8 cellular contexts compared by ENCODE assay signal in genomic region chr2:241272722-241273551, GRCh38. TPM values are rescaled to one million over a fixed set of nuclear protein-coding genes. Genes with fewer than 3 reads are reported as not detected.
A peak's percentile ranks its signal among the peaks of the same experiment; 100 is the strongest.
DNase-seq lines count a peak whose midpoint lies in the region; ATAC-seq and TF ChIP-seq lines count a peak whose summit lies in the region.

No MANE protein-coding gene starts in this region.

- no peaks in the 10 kb centered on the region for H3K27me3 ChIP-seq in CD8-positive, alpha-beta T cell (ENCODE audit: insufficient read depth, low read length)
- H3K27me3 ChIP-seq in KMS-11 (ENCODE audit: insufficient read depth, low read depth): no peaks in the 10 kb centered on the region

- H3K36me3 Mint-ChIP-seq in CD8-positive, alpha-beta T cell: peaks cover 15% of the 10 kb centered on the region
- peaks cover 31% of the 10 kb centered on the region for H3K36me3 Mint-ChIP-seq in activated CD4-positive, alpha-beta T cell treated with anti-CD3 and anti-CD28 coated beads, Interleukin-2, amount 10 ng/mL, durations not matched to agents 7 days and 5 days (ENCODE audit: low read depth)

- no peaks in the 10 kb centered on the region for H3K9me3 Mint-ChIP-seq in CD8-positive, alpha-beta T cell
- H3K9me3 Mint-ChIP-seq in activated CD4-positive, alpha-beta T cell treated with anti-CD3 and anti-CD28 coated beads, Interleukin-2, amount 10 ng/mL, durations not matched to agents 7 days and 5 days: peaks cover 13% of the 10 kb centered on the region

- TF ChIP-seq POLR2A in lower leg skin (IDR thresholded peaks at IDR 0.05): no peak

- H3K9ac ChIP-seq in KMS-11: peak overlapping the region; percentile 92; the same call in 1 of the 2 replicates

- H3K36me3 ChIP-seq in CD8-positive, alpha-beta T cell (ENCODE audit: insufficient read depth, low read length): no peaks in the 10 kb centered on the region
- H3K36me3 ChIP-seq in KMS-11 (ENCODE audit: insufficient read depth): no peaks in the 10 kb centered on the region

- no peaks in the 10 kb centered on the region for H3K27me3 Mint-ChIP-seq in CD8-positive, alpha-beta T cell (ENCODE audit: low read depth)
- no peaks in the 10 kb centered on the region for H3K27me3 Mint-ChIP-seq in activated CD4-positive, alpha-beta T cell treated with anti-CD3 and anti-CD28 coated beads, Interleukin-2, amount 10 ng/mL, durations not matched to agents 7 days and 5 days

- 13 to 25% methylated on average over 30 to 45 of the region's 62 CpGs for WGBS in lower leg skin, 2 donors

- H2AFZ ChIP-seq in KMS-11 (ENCODE audit: low read depth): no peak overlapping the region

- H3K9me3 ChIP-seq in CD8-positive, alpha-beta T cell (ENCODE audit: low read length): no peaks in the 10 kb centered on the region

- peaks cover 50% of the 10 kb centered on the region for H3K4me1 Mint-ChIP-seq in CD8-positive, alpha-beta T cell (ENCODE audit: low read depth)
- peaks cover 44% of the 10 kb centered on the region for H3K4me1 Mint-ChIP-seq in activated CD4-positive, alpha-beta T cell treated with anti-CD3 and anti-CD28 coated beads, Interleukin-2, amount 10 ng/mL, durations not matched to agents 7 days and 5 days

- no peak overlapping the region for H3K27ac ChIP-seq in CD8-positive, alpha-beta T cell (ENCODE audit: low read depth, low read length)
- H3K27ac ChIP-seq in KMS-11: peak overlapping the region; percentile 25

- ATAC-seq in CD8-positive, alpha-beta T cell: peak; percentile 67
- ATAC-seq in GM18858 (IDR thresholded peaks at IDR 0.05; ENCODE audit: unreplicated experiment): no peak

- intact Hi-C loops in CD8-positive, alpha-beta T cell (cut with DNase I, micrococcal nuclease): loop anchor here (1.0 to 10.0 kb wide), 5 partner anchors 42 to 344 kb away; partner anchors contain the start of genes FARP2 (in 2 of the 2), HDLBP (in 2 of the 2), SEPTIN2 (in 2 of the 2) and STK25 (in 1 of the 2)
- intact Hi-C loops in lower leg skin (cut with DNase I; ENCODE audit: low total_unique reads): no loop called here

- DNase-seq in CD8-positive, alpha-beta T cell: peak; percentile 2 to 67 (median 42)
- DNase-seq in GM20000 (ENCODE audit: low spot score): peak; percentile 89
- DNase-seq in activated CD4-positive, alpha-beta T cell treated with anti-CD3 and anti-CD28 coated beads, Interleukin-2, amount 10 ng/mL, durations not matched to agents 7 days and 5 days: peak; percentile 44
- DNase-seq in dermis blood vessel endothelial cell: peak; percentile 64
- peak; percentile 51 to 93 for DNase-seq in lower leg skin (ENCODE audit: low spot score in 2 of 2)
- peak; percentile 12 to 29 (median 26) for DNase-seq in stimulated activated CD4-positive, alpha-beta T cell treated with anti-CD3 and anti-CD28 coated beads, TNF-alpha, amount 100 ng/mL, for 4 hours (ENCODE audit: low read depth in 3 of 3)

- peaks cover 81% of the 10 kb centered on the region for H3K79me2 ChIP-seq in KMS-11 (ENCODE audit: insufficient read depth, low read depth)

- no peak overlapping the region for H3K27ac Mint-ChIP-seq in CD8-positive, alpha-beta T cell
- H3K27ac Mint-ChIP-seq in activated CD4-positive, alpha-beta T cell treated with anti-CD3 and anti-CD28 coated beads, Interleukin-2, amount 10 ng/mL, durations not matched to agents 7 days and 5 days: peak overlapping the region; percentile 46

- peak overlapping the region; percentile 77 for H3K4me3 Mint-ChIP-seq in CD8-positive, alpha-beta T cell
- peak overlapping the region; percentile 58 for H3K4me3 Mint-ChIP-seq in activated CD4-positive, alpha-beta T cell treated with anti-CD3 and anti-CD28 coated beads, Interleukin-2, amount 10 ng/mL, durations not matched to agents 7 days and 5 days

- POLR2A ChIA-PET in CD8-positive, alpha-beta T cell (lab: Charles Lee): no interaction called here
- POLR2A ChIA-PET in activated CD4-positive, alpha-beta T cell treated with anti-CD3 and anti-CD28 coated beads, Interleukin-2, amount 10 ng/mL, durations not matched to agents 7 days and 5 days (lab: Charles Lee): no interaction called here

- peak overlapping the region; percentile 44; the same call in 1 of the 2 replicates for H3K4me2 ChIP-seq in KMS-11

- peaks cover 13% of the 10 kb centered on the region for H3K4me1 ChIP-seq in CD8-positive, alpha-beta T cell (ENCODE audit: insufficient read depth, low read length)
- peaks cover 29% of the 10 kb centered on the region for H3K4me1 ChIP-seq in KMS-11 (ENCODE audit: low read depth, poor library complexity, severe bottlenecking)

- no peak for TF ChIP-seq CTCF in CD8-positive, alpha-beta T cell (IDR thresholded peaks at IDR 0.05)
- no peak for TF ChIP-seq CTCF in GM20000 (IDR thresholded peaks at IDR 0.05; ENCODE audit: extremely low read depth, missing control alignments)
- no peak for TF ChIP-seq CTCF in KMS-11 (conservative IDR thresholded peaks at IDR 0.05; ENCODE audit: low read depth, low read length)
- TF ChIP-seq CTCF in lower leg skin (IDR thresholded peaks at IDR 0.05): no peak

- peak overlapping the region; percentile 49 for H3K4me3 ChIP-seq in CD8-positive, alpha-beta T cell (ENCODE audit: low read depth, low read length)
- H3K4me3 ChIP-seq in KMS-11 (IDR thresholded peaks at IDR 0.05; ENCODE audit: insufficient read depth, low read depth, low read length) (no peak overlapping the region), lower leg skin (ENCODE audit: low read depth, poor library complexity, severe bottlenecking) (peak overlapping the region; percentile 97)

- no peaks in the 10 kb centered on the region for H4K20me1 ChIP-seq in KMS-11 (ENCODE audit: insufficient read depth)

- CTCF ChIA-PET in CD8-positive, alpha-beta T cell (lab: Charles Lee): no interaction called here
- CTCF ChIA-PET in activated CD4-positive, alpha-beta T cell treated with anti-CD3 and anti-CD28 coated beads, Interleukin-2, amount 10 ng/mL, durations not matched to agents 7 days and 5 days (lab: Charles Lee): interaction anchor here (0.6 to 1.0 kb wide), 2 partner anchors 41 to 216 kb away, joined by 3 to 4 read pairs; no protein-coding TSS in a partner anchor

RNA-seq across cellular contexts. Expression of gene HDLBP, which starts 42.5 kb away (rescaled TPM):
- 100 to 1,000 TPM in 1 of 2 experiments, 10 to 100 TPM in 1; 97.5 to 104 TPM for total RNA-seq in CD8-positive, alpha-beta T cell
- 100 to 1,000 TPM; 198 to 203 TPM for total RNA-seq in activated CD4-positive, alpha-beta T cell treated with anti-CD3 and anti-CD28 coated beads, Interleukin-2, amount 10 ng/mL, durations not matched to agents 7 days and 5 days
- total RNA-seq in dermis blood vessel endothelial cell: 594 and 863 TPM in 2 replicates
- total RNA-seq in lower leg skin: 100 to 1,000 TPM; 241 to 393 (median 294) TPM

RNA-seq across cellular contexts. Expression of gene SEPTIN2, which starts 42.8 kb away (rescaled TPM):
- 100 to 1,000 TPM; 216 to 246 TPM for total RNA-seq in CD8-positive, alpha-beta T cell
- total RNA-seq in activated CD4-positive, alpha-beta T cell treated with anti-CD3 and anti-CD28 coated beads, Interleukin-2, amount 10 ng/mL, durations not matched to agents 7 days and 5 days: 100 to 1,000 TPM; 195 to 211 TPM
- total RNA-seq in dermis blood vessel endothelial cell (529 and 622 TPM in 2 replicates), lower leg skin (100 to 1,000 TPM in 3 of 4 donors, 10 to 100 TPM in 1; 97.3 to 164 (median 124) TPM)

Comparison
In these comparisons a context has a peak if more than half of its experiments do, and no peak if none do; other contexts are left out.
1. DNase-seq: peak in every context shown above with its lines; median percentile 89 in GM20000; 72 in lower leg skin; 64 in dermis blood vessel endothelial cell; 44 in activated CD4-positive, alpha-beta T cell treated with anti-CD3 and anti-CD28 coated beads, Interleukin-2, amount 10 ng/mL, durations not matched to agents 7 days and 5 days; 42 in CD8-positive, alpha-beta T cell; 26 in stimulated activated CD4-positive, alpha-beta T cell treated with anti-CD3 and anti-CD28 coated beads, TNF-alpha, amount 100 ng/mL, for 4 hours.